Comparison of ENCODE assay signal across 12 cellular contexts in the genomic region with DNA sequence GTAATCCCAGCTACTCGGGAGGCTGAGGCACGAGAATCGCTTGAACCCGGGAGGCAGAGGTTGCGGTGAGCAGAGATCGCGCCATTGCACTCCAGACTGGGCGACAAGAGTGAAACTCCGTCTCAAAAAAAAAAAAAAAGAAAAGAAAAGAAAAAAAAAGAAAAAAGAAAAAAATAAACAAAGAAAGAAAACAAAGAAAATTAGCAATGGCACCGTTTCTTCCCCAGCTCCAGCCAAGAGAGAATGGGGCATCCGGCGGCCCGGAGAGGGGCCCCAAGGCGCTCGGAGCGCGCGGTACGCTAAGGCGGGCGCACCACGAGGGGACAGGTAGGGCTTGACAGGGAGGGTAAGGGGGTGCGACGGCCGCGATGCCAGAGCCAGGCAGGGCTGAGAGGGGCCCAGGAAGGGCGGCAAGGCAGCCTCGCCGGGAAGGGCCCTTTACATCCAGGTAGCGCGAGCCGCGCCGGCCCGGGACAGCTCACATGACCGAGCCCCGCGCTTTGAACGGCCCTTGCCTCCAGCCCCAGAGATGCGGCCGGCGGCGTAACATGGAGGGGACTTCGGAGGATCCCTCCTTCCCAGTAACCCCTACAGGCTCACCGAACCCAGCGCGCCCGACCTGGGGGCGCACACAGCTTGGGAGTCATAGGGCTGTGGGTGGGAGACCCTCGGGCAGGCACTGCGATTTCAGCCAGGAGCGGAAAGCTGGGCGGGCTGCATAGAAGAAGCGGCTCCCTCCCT. TPM values are rescaled to one million over a fixed set of nuclear protein-coding genes. Genes with fewer than 3 reads are reported as not detected.
DNase-seq lines count a peak whose midpoint lies in the region; ATAC-seq and TF ChIP-seq lines count a peak whose summit lies in the region.
"Had no signal": no experiment of that assay in that cellular context is flagged by ENCODE, and none has a peak within 500 bp of the region (broad histone marks: within the 10 kb centered on the region; RNA-seq: fewer than 3 reads in every experiment).

No MANE protein-coding gene starts in this region.

- peak; percentile 62 for DNase-seq in DMS 273 (lab: John Stamatoyannopoulos, UW; ENCODE audit: unreplicated experiment)
- DNase-seq in DMS 273 treated with DMSO at 0.1 percent for 48 hours (lab: John Stamatoyannopoulos, UW): no peak
- DNase-seq in dorsolateral prefrontal cortex: no peak
- no peak for DNase-seq in lower lobe of right lung
- DNase-seq in transverse colon: no peak
- no peak for DNase-seq in NCI-H1105 treated with DMSO at 0.1 percent for 48 hours (lab: John Stamatoyannopoulos, UW)
- DNase-seq in kidney tubule cell (ENCODE audit: low spot score): no peak
- DNase-seq: activated CD4-positive, alpha-beta T cell treated with anti-CD3 and anti-CD28 coated beads, Interleukin-2, amount 10 ng/mL, durations not matched to agents 7 days and 5 days; activated naive CD4-positive, alpha-beta T cell treated with Interleukin-2 at 50 U/mL for 16 hours; NCI-H2171 had no signal

- TF ChIP-seq CTCF in dorsolateral prefrontal cortex (IDR thresholded peaks at IDR 0.05 in 54 of 56, conservative IDR thresholded peaks at IDR 0.05 in 2 of 56; ENCODE audit: low read depth in 1 of 56, partially characterized antibody in 56 of 56) (no peak), lower lobe of right lung (IDR thresholded peaks at IDR 0.05) (no peak), transverse colon (IDR thresholded peaks at IDR 0.05) (no peak)

- intact Hi-C loops in dorsolateral prefrontal cortex (cut with DNase I) (loop anchor here in 1 of 2 donors (10.0 kb wide), 2 partner anchors 70 to 180 kb away; no protein-coding TSS in a partner anchor), lower lobe of right lung (cut with DNase I) (no loop called here), transverse colon (cut with DNase I; ENCODE audit: low total_unique reads) (no loop called here)

- H3K9me3 ChIP-seq in lower lobe of right lung (no peaks in the 10 kb centered on the region), transverse colon (no peaks in the 10 kb centered on the region)

- peak overlapping the region in 46 of 59 donors; percentile 2 to 83 (median 63) for H3K27ac ChIP-seq in dorsolateral prefrontal cortex
- no peak overlapping the region for H3K27ac ChIP-seq in lower lobe of right lung
- peak overlapping the region in 1 of 4 donors; percentile 12 for H3K27ac ChIP-seq in transverse colon
- H3K27ac ChIP-seq: 22Rv1 had no signal

- in situ Hi-C loops in transverse colon (cut with MboI; ENCODE audit: low pct_ligation_motif_present in 1 of 4, low pct_unique_long_range_greater_than_20kb in 1 of 4, low sequenced_read_pairs in 3 of 4): no loop called here

- no peak for TF ChIP-seq POLR2A in transverse colon (IDR thresholded peaks at IDR 0.05)
- TF ChIP-seq POLR2A in GM18505 (IDR thresholded peaks at IDR 0.05; ENCODE audit: borderline replicate concordance, extremely low read depth, insufficient read depth, insufficient read length): no peak

- WGBS in transverse colon (ENCODE audit: low coverage in 1 of 2), 2 donors: 0 to 17% methylated on average over 6 to 54 of the region's 54 CpGs

- ATAC-seq in lower lobe of right lung (no peak), GM18505 (IDR thresholded peaks at IDR 0.05; ENCODE audit: unreplicated experiment) (no peak)

- H3K4me3 ChIP-seq in dorsolateral prefrontal cortex (peak overlapping the region; percentile 31 to 73 (median 58)), lower lobe of right lung (peak overlapping the region; percentile 41), transverse colon (peak overlapping the region in 3 of 4 donors; percentile 13 to 38 (median 34))

- no peaks in the 10 kb centered on the region for H3K36me3 ChIP-seq in lower lobe of right lung
- no peaks in the 10 kb centered on the region for H3K36me3 ChIP-seq in transverse colon

- H3K4me1 ChIP-seq in lower lobe of right lung: no peaks in the 10 kb centered on the region
- H3K4me1 ChIP-seq in transverse colon: peaks cover 0 to 19% (median 11%) of the 10 kb centered on the region in 4 donors

- peaks cover 0 to 87% (median 60%) of the 10 kb centered on the region in 45 donors for H3K27me3 ChIP-seq in dorsolateral prefrontal cortex
- H3K27me3 ChIP-seq in lower lobe of right lung (ENCODE audit: low read depth): peaks cover 79% of the 10 kb centered on the region
- peaks cover 88% of the 10 kb centered on the region for H3K27me3 ChIP-seq in transverse colon

- no peak for TF ChIP-seq EP300 in transverse colon (IDR thresholded peaks at IDR 0.05; ENCODE audit: low read depth)

RNA-seq across cellular contexts. Expression of gene BMP7, which starts 1.4 kb away (rescaled TPM):
- total RNA-seq in dorsolateral prefrontal cortex: 10 to 100 TPM; 16.7 to 67.3 (median 29.8) TPM
- total RNA-seq in lower lobe of right lung: 0.74 TPM
- 1 to 10 TPM in 3 of 4 donors, not detected in 1; 1.4 to 2.2 (median 1.5) TPM for total RNA-seq in transverse colon
- total RNA-seq: activated CD4-positive, alpha-beta T cell treated with anti-CD3 and anti-CD28 coated beads, Interleukin-2, amount 10 ng/mL, durations not matched to agents 7 days and 5 days had no signal

Comparison
In these comparisons a context has a peak if more than half of its experiments do, and no peak if none do; other contexts are left out.
1. RNA of gene BMP7, which starts 1.4 kb away (total RNA-seq): 16.7 to 67.3 TPM in dorsolateral prefrontal cortex; 1.4 to 2.2 TPM in transverse colon and 0.74 TPM in lower lobe of right lung (single experiment); every median in the first group is over 4 times any median in the second.
2. Peak in every context shown above with its lines, with median percentiles within 50 percentile points of each other: H3K4me3 ChIP-seq.